In the genomic region with DNA sequence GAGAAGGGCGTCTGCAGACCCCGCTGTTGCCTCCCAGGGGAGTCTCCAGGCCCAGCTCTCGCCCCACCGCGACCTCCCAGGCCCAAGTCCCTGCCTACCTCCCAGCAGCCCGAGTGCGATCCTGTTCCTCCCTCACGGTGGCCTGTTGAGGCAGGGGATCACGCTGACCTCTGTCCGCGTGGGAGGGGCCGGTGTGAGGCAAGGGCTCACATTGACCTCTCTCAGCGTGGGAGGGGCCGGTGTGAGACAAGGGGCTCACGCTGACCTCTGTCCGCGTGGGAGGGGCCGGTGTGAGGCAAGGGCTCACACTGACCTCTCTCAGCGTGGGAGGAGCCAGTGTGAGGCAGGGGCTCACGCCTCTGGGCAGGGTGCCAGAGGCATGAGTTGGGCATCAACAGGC, we compare ENCODE assay signal across 18 cellular contexts. TPM values are rescaled to one million over a fixed set of nuclear protein-coding genes. Genes with fewer than 3 reads are reported as not detected.
"Had no signal": no experiment of that assay in that cellular context is flagged by ENCODE, and none has a peak within 500 bp of the region (broad histone marks: within the 10 kb centered on the region; RNA-seq: fewer than 3 reads in every experiment).

No MANE protein-coding gene starts in this region.

RNA-seq across cellular contexts. Expression of gene OR4F16, which starts 40.6 kb away (rescaled TPM):
- total RNA-seq: glomerular endothelial cell; heart right ventricle; hepatocyte; left colon; left ventricle myocardium superior; lower lobe of right lung; mammary epithelial cell; mucosa of gallbladder; naive thymus-derived CD8-positive, alpha-beta T cell; occipital lobe; pulmonary artery endothelial cell; right atrium auricular region; skeletal muscle tissue; smooth muscle cell; temporal lobe had no signal
- polyA plus RNA-seq: heart right ventricle; hepatocyte; mammary epithelial cell; naive thymus-derived CD8-positive, alpha-beta T cell; pancreas; smooth muscle cell; thymus; urinary bladder had no signal
